ENCODE assay signal across 8 cellular contexts in the genomic region with DNA sequence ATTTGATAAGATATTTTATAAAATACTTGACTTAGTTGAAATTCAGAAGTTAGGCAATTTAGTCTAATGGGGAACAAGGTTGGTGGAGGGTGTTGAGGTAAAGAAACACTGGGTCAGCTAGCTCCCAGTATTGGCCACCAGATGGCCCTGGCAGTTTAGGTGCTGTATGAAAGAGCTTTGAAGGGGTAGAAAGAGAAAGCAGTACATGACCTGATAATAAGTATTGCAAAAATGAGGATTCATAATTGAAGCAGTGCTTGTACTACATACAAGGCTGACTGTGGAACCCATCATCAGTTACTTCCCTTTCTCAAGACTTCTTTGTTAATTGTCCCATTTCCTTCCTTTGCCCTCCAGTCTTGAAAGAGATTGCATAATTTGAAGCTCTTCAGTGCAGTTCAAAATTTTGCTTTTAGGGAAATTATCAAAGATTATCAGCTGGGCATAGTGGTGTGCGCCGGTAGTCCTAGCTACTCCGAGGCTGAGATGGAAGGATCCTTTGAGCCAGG. TPM values are rescaled to one million over a fixed set of nuclear protein-coding genes. Genes with fewer than 3 reads are reported as not detected.
DNase-seq lines count a peak whose midpoint lies in the region; TF ChIP-seq lines count a peak whose summit lies in the region.

No MANE protein-coding gene starts in this region.

- H3K27me3 ChIP-seq in smooth muscle cell (ENCODE audit: low read depth) = no peaks in the 10 kb centered on the region

- TF ChIP-seq CTCF in smooth muscle cell (IDR thresholded peaks at IDR 0.05; ENCODE audit: borderline replicate concordance, insufficient read depth, poor library complexity, severe bottlenecking) = peak; percentile 32

- peaks cover 91% of the 10 kb centered on the region for H4K20me1 ChIP-seq in smooth muscle cell (ENCODE audit: low read depth)

- H3K4me2 ChIP-seq in smooth muscle cell = no peak overlapping the region

- H3K4me1 ChIP-seq in smooth muscle cell (ENCODE audit: low read depth) = no peaks in the 10 kb centered on the region

- peak; percentile 29 for DNase-seq in NCI-H2107 treated with DMSO at 0.1 percent for 48 hours (lab: John Stamatoyannopoulos, UW; ENCODE audit: unreplicated experiment)
- DNase-seq in NCI-H2107 (lab: John Stamatoyannopoulos, UW) = no peak
- DNase-seq in LoVo (ENCODE audit: low spot score) = peak; percentile 37
- peak; percentile 51 for DNase-seq in SW480 (ENCODE audit: low spot score)
- peak; percentile 80 for DNase-seq in foreskin melanocyte
- no peak for DNase-seq in smooth muscle cell (lab: John Stamatoyannopoulos, UW; ENCODE audit: unreplicated experiment)
- no peak for DNase-seq in dedifferentiated amniotic fluid mesenchymal stem cell (ENCODE audit: extremely low spot score)
- DNase-seq in T-helper 9 cell = no peak

- H3K36me3 ChIP-seq in smooth muscle cell (ENCODE audit: low read depth) = no peaks in the 10 kb centered on the region

- H3K9me3 ChIP-seq in smooth muscle cell (replicated peaks; ENCODE audit: low read depth) = no peaks in the 10 kb centered on the region

- no peak overlapping the region for H3K27ac ChIP-seq in smooth muscle cell (ENCODE audit: low read depth)

- WGBS in smooth muscle cell (ENCODE audit: low lambda C conversion rate) = 90% methylated on average over 3 of the region's 3 CpGs

- H3K4me3 ChIP-seq in smooth muscle cell = no peak overlapping the region

- no peak overlapping the region for H2AFZ ChIP-seq in smooth muscle cell (ENCODE audit: low read depth)

- peaks cover 5% of the 10 kb centered on the region for H3F3A ChIP-seq in smooth muscle cell (ENCODE audit: low read depth)

- no peak overlapping the region for H3K9ac ChIP-seq in smooth muscle cell (ENCODE audit: low read depth)

- H3K79me2 ChIP-seq in smooth muscle cell (ENCODE audit: low read depth) = peaks cover 95% of the 10 kb centered on the region

RNA-seq across cellular contexts. Expression of a gene that starts 29.4 kb away (rescaled TPM):
- total RNA-seq in smooth muscle cell = 27.6 and 47.0 TPM in 2 replicates
- 8.3 and 30.9 TPM in 2 replicates for polyA plus RNA-seq in smooth muscle cell

Comparison
In these comparisons a context has a peak if more than half of its experiments do, and no peak if none do; other contexts are left out.
1. DNase-seq: peak in NCI-H2107 treated with DMSO at 0.1 percent for 48 hours (single experiment), LoVo (single experiment), SW480 (single experiment) and foreskin melanocyte (single experiment); none in NCI-H2107 (single experiment), smooth muscle cell (single experiment), dedifferentiated amniotic fluid mesenchymal stem cell (single experiment) and T-helper 9 cell (single experiment).